32 cellular contexts compared by ENCODE assay signal in genomic region chr4:165347647-165348569, GRCh38. TPM values are rescaled to one million over a fixed set of nuclear protein-coding genes. Genes with fewer than 3 reads are reported as not detected.
"Had no signal": no experiment of that assay in that cellular context is flagged by ENCODE, and none has a peak within 500 bp of the region (broad histone marks: within the 10 kb centered on the region; RNA-seq: fewer than 3 reads in every experiment).

No MANE protein-coding gene starts in this region.

- ATAC-seq: activated T-helper 17 cell treated with anti-CD3 and anti-CD28 coated beads, Interleukin-2, amount 50 U/mL, for 72 hours; Panc1 had no signal

- H3K27ac Mint-ChIP-seq: activated B cell treated with CpG ODN at 0.5 μM for 24 hours; activated CD4-positive, alpha-beta memory T cell treated with anti-CD3 and anti-CD28 coated beads for 36 hours; activated naive CD8-positive, alpha-beta T cell treated with anti-CD3 and anti-CD28 coated beads for 36 hours; activated T-helper 17 cell treated with anti-CD3 and anti-CD28 coated beads, Interleukin-2, amount 50 U/mL, for 72 hours; T-helper 1 cell treated with Interleukin-12 subunit alpha and Interleukin-12 subunit beta and Interleukin-4 antibody, amounts not matched to agents 30 μg/mL and 1 μg/mL, for 36 hours; T-helper 2 cell treated with Interferon-gamma antibody and Interleukin-4, amounts not matched to agents 5 μg/mL and 100 μg/mL, for 36 hours had no signal

- H3K27me3 ChIP-seq: brain microvascular endothelial cell, SJCRH30 had no signal

- H3K27me3 Mint-ChIP-seq: activated naive CD8-positive, alpha-beta T cell treated with anti-CD3 and anti-CD28 coated beads for 36 hours had no signal

- H3K9me3 Mint-ChIP-seq: activated B cell treated with CpG ODN at 0.5 μM for 24 hours; activated CD4-positive, alpha-beta memory T cell treated with anti-CD3 and anti-CD28 coated beads for 36 hours; activated naive CD8-positive, alpha-beta T cell treated with anti-CD3 and anti-CD28 coated beads for 36 hours; activated T-helper 17 cell treated with anti-CD3 and anti-CD28 coated beads, Interleukin-2, amount 50 U/mL, for 72 hours; T-helper 1 cell treated with Interleukin-12 subunit alpha and Interleukin-12 subunit beta and Interleukin-4 antibody, amounts not matched to agents 30 μg/mL and 1 μg/mL, for 36 hours; T-helper 2 cell treated with Interferon-gamma antibody and Interleukin-4, amounts not matched to agents 5 μg/mL and 100 μg/mL, for 36 hours had no signal

- H3K4me3 ChIP-seq: SJCRH30 had no signal

- H3K4me1 Mint-ChIP-seq: activated B cell treated with CpG ODN at 0.5 μM for 24 hours; activated naive CD8-positive, alpha-beta T cell treated with anti-CD3 and anti-CD28 coated beads for 36 hours; activated T-helper 17 cell treated with anti-CD3 and anti-CD28 coated beads, Interleukin-2, amount 50 U/mL, for 72 hours had no signal

- H3K4me2 ChIP-seq: SK-N-SH had no signal

- H3K4me1 ChIP-seq: SJCRH30 had no signal

- DNase-seq: activated B cell treated with CpG ODN at 0.5 μM for 24 hours; activated CD4-positive, alpha-beta memory T cell treated with anti-CD3 and anti-CD28 coated beads for 36 hours; activated CD4-positive, alpha-beta T cell treated with anti-CD3 and anti-CD28 coated beads for 4 hours; activated CD4-positive, alpha-beta T cell treated with anti-CD3 and anti-CD28 coated beads, Interleukin-2, amount 50 U/mL, for 1 hour; activated CD4-positive, CD25-positive, alpha-beta regulatory T cell treated with anti-CD3 and anti-CD28 coated beads, Interleukin-2, amount 50 U/mL, for 72 hours; activated CD8-positive, alpha-beta memory T cell treated with anti-CD3 and anti-CD28 coated beads, Interleukin-2, amount 50 U/mL, for 4 hours; activated effector memory CD4-positive, alpha-beta T cell treated with anti-CD3 and anti-CD28 coated beads, Interleukin-2, amount 50 U/mL, for 16 hours; activated naive CD4-positive, alpha-beta T cell; activated naive CD4-positive, alpha-beta T cell treated with anti-CD3 and anti-CD28 coated beads, Interleukin-2, amount 50 U/mL, for 16 hours; activated naive CD8-positive, alpha-beta T cell treated with anti-CD3 and anti-CD28 coated beads for 36 hours; activated T-cell treated with anti-CD3 and anti-CD28 coated beads for 4 hours; activated T-cell treated with anti-CD3 and anti-CD28 coated beads, Interleukin-2, amount 50 U/mL, for 48 hours; amniotic stem cell; aorta; brain microvascular endothelial cell; cerebellar nuclear complex; Karpas-422; KBM-7; NCI-H1105; NCI-H1417 treated with DMSO at 0.1 percent for 48 hours; NCI-H1694; NCI-H1930; NCI-H2081 treated with DMSO at 0.1 percent for 48 hours; NCI-H345; NCI-H524 treated with DMSO at 0.1 percent for 48 hours; SHP77; SJCRH30; SK-N-SH had no signal

- H3K36me3 Mint-ChIP-seq: activated naive CD8-positive, alpha-beta T cell treated with anti-CD3 and anti-CD28 coated beads for 36 hours had no signal

- H3K9ac ChIP-seq: SK-N-SH had no signal

- H3K27ac ChIP-seq: brain microvascular endothelial cell, SJCRH30 had no signal

- H3K36me3 ChIP-seq: brain microvascular endothelial cell, SJCRH30 had no signal

- H3K4me3 Mint-ChIP-seq: activated B cell treated with CpG ODN at 0.5 μM for 24 hours; activated CD4-positive, alpha-beta memory T cell treated with anti-CD3 and anti-CD28 coated beads for 36 hours; activated naive CD8-positive, alpha-beta T cell treated with anti-CD3 and anti-CD28 coated beads for 36 hours; activated T-helper 17 cell treated with anti-CD3 and anti-CD28 coated beads, Interleukin-2, amount 50 U/mL, for 72 hours; T-helper 1 cell treated with Interleukin-12 subunit alpha and Interleukin-12 subunit beta and Interleukin-4 antibody, amounts not matched to agents 30 μg/mL and 1 μg/mL, for 36 hours; T-helper 2 cell treated with Interferon-gamma antibody and Interleukin-4, amounts not matched to agents 5 μg/mL and 100 μg/mL, for 36 hours had no signal

- H3K9me3 ChIP-seq: SJCRH30, SK-N-SH had no signal

RNA-seq across cellular contexts. Expression of gene CPE, which starts 30.9 kb away (rescaled TPM):
- total RNA-seq: activated B cell treated with CpG ODN at 0.5 μM for 24 hours; activated CD4-positive, alpha-beta memory T cell treated with anti-CD3 and anti-CD28 coated beads for 36 hours; activated naive CD8-positive, alpha-beta T cell treated with anti-CD3 and anti-CD28 coated beads for 36 hours; activated T-helper 17 cell treated with anti-CD3 and anti-CD28 coated beads, Interleukin-2, amount 50 U/mL, for 72 hours; SJCRH30 had no signal
